In the genomic region with DNA sequence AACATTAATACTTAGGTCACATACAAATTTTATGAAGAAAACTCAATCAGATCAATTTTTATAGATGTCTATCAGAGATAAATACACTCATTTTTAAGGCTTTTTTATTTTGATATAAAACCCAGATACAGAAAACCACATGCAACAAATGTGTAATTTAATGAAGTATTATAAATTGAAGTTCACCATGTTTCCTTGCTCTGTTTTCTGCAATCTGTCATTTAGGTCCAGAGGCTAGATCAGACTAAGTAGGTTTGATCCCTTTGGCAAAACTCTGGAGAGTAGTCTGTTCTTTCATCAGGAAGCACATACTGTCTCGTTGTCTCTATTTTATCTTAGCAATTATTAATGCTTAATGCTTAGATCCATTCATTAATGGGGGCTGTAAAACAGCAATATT, we compare ENCODE assay signal across 26 cellular contexts.
"Had no signal": no experiment of that assay in that cellular context is flagged by ENCODE, and none has a peak within 500 bp of the region (broad histone marks: within the 10 kb centered on the region; RNA-seq: fewer than 3 reads in every experiment).

No MANE protein-coding gene starts in this region.

- H3K36me3 ChIP-seq: colonic mucosa, esophagus muscularis mucosa, esophagus squamous epithelium, gastrocnemius medialis, gastroesophageal sphincter, heart left ventricle, heart right ventricle had no signal

- H3K4me1 ChIP-seq: colonic mucosa, esophagus muscularis mucosa, esophagus squamous epithelium, foreskin keratinocyte, gastrocnemius medialis, gastroesophageal sphincter, heart left ventricle, heart right ventricle had no signal

- H3K4me3 Mint-ChIP-seq: dendritic cell treated with granulocyte-macrophage colony-stimulating factor and Interleukin-4, amounts not matched to agents 40 ng/mL and 50 ng/mL, for 4 days; effector memory CD8-positive, alpha-beta T cell; endodermal cell had no signal

- H3K27me3 ChIP-seq: colonic mucosa, dorsolateral prefrontal cortex, esophagus muscularis mucosa, esophagus squamous epithelium, foreskin keratinocyte, gastrocnemius medialis, gastroesophageal sphincter, heart right ventricle, hepatocyte had no signal

- H3K27ac Mint-ChIP-seq: dendritic cell treated with granulocyte-macrophage colony-stimulating factor and Interleukin-4, amounts not matched to agents 40 ng/mL and 50 ng/mL, for 4 days; effector memory CD8-positive, alpha-beta T cell; endodermal cell had no signal

- H2AFZ ChIP-seq: hepatocyte had no signal

- H3K27me3 Mint-ChIP-seq: dendritic cell treated with granulocyte-macrophage colony-stimulating factor and Interleukin-4, amounts not matched to agents 40 ng/mL and 50 ng/mL, for 4 days; effector memory CD8-positive, alpha-beta T cell had no signal

- DNase-seq: colonic mucosa; cortex of kidney; dermis blood vessel endothelial cell; dorsolateral prefrontal cortex; effector CD4-positive, alpha-beta T cell; effector CD8-positive, alpha-beta T cell; effector memory CD4-positive, alpha-beta T cell; effector memory CD8-positive, alpha-beta T cell; endodermal cell; erythroblast; esophagus squamous epithelium; foreskin fibroblast; foreskin keratinocyte; foreskin melanocyte; gastrocnemius medialis; glutamatergic neuron; head of caudate nucleus; heart left ventricle; heart right ventricle had no signal

- ATAC-seq: effector memory CD8-positive, alpha-beta T cell; esophagus mucosa; foreskin keratinocyte; gastrocnemius medialis; gastroesophageal sphincter; heart left ventricle; heart right ventricle had no signal

- H3K27ac ChIP-seq: colonic mucosa, coronary artery, dorsolateral prefrontal cortex, epithelial cell of prostate, esophagus muscularis mucosa, esophagus squamous epithelium, foreskin keratinocyte, gastrocnemius medialis, gastroesophageal sphincter, heart left ventricle, heart right ventricle, hepatocyte had no signal

- H3K4me2 ChIP-seq: hepatocyte had no signal

- H3K9me3 Mint-ChIP-seq: dendritic cell treated with granulocyte-macrophage colony-stimulating factor and Interleukin-4, amounts not matched to agents 40 ng/mL and 50 ng/mL, for 4 days had no signal

- H3K4me3 ChIP-seq: colonic mucosa, coronary artery, dorsolateral prefrontal cortex, esophagus muscularis mucosa, esophagus squamous epithelium, gastrocnemius medialis, gastroesophageal sphincter, heart left ventricle, heart right ventricle, hepatocyte had no signal

- H3K79me2 ChIP-seq: hepatocyte had no signal

- H3K9me3 ChIP-seq: colonic mucosa, esophagus muscularis mucosa, esophagus squamous epithelium, gastrocnemius medialis, gastroesophageal sphincter, heart left ventricle, heart right ventricle had no signal
